ENCODE assay signal across 1 cellular context in the genomic region with DNA sequence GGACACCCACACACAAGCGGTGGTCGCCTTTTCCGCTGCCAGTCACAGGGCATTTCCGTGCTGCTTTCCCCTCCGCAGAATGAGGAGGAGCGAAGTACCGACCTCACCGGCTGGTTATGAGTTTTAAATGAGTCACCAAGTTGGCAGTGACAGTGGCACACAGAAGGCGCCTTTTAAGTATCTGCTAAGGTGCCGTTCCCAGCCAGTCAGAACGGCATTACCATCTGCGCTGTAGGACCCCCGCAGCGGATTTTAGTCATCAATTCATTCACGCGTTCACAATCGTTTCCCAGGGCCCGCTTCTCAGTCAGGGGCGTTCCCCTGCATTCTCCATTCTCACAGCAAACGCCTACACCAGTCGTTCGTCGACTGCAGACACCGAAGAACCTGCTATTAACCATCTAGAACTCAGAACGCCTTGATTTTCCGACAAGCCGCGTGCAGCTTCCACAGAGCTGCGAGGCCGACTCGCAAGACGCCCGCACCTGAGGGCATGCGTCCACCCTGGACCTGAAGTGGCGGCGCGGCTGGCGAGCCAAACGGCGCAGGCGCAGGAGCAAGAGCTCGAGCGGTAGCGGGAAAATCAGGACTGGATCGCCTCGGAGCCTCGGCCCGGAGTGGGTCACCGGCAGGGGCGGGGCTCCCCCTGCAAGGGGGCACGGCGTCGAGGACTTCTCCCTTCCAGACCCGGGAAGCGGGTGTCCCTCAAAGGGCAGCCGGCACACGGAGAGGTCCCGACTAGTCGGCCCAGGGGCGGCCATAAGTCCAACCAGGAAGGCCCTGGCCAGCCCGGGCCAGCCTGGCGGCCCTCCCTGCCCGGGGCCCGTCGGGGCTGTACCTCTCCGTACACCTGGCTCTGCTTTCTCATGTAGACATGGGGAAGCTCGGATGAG.
TF ChIP-seq lines count a peak whose summit lies in the region.

No MANE protein-coding gene starts in this region.

TF ChIP-seq in HEK293, 187 proteins besides CTCF, POLR2A, EP300 and RAD21 (continued from another document and continues in another):
- TF ChIP-seq, protein P1, sequence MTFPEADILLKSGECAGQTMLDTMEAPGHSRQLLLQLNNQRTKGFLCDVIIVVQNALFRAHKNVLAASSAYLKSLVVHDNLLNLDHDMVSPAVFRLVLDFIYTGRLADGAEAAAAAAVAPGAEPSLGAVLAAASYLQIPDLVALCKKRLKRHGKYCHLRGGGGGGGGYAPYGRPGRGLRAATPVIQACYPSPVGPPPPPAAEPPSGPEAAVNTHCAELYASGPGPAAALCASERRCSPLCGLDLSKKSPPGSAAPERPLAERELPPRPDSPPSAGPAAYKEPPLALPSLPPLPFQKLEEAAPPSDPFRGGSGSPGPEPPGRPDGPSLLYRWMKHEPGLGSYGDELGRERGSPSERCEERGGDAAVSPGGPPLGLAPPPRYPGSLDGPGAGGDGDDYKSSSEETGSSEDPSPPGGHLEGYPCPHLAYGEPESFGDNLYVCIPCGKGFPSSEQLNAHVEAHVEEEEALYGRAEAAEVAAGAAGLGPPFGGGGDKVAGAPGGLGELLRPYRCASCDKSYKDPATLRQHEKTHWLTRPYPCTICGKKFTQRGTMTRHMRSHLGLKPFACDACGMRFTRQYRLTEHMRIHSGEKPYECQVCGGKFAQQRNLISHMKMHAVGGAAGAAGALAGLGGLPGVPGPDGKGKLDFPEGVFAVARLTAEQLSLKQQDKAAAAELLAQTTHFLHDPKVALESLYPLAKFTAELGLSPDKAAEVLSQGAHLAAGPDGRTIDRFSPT (tag by site-specific recombination; IDR thresholded peaks at IDR 0.05), result peak; percentile 62
- TF ChIP-seq ZNF10 (tag by site-specific recombination; IDR thresholded peaks at IDR 0.05) (0 out of 2 replicates have a peak, but pooled peaks have one; percentile 12), ZNF175 (tag by site-specific recombination; IDR thresholded peaks at IDR 0.05) (no peak), ZBTB48 (tag by site-specific recombination; IDR thresholded peaks at IDR 0.05) (no peak; the same call in 1 of the 2 replicates), ZNF423 (tag by site-specific recombination; IDR thresholded peaks at IDR 0.05) (0 out of 2 replicates have a peak, but pooled peaks have one; percentile 51), ZNF239 (tag by site-specific recombination; IDR thresholded peaks at IDR 0.05) (no peak), ZNF248 (tag by site-specific recombination; IDR thresholded peaks at IDR 0.05) (no peak), ZNF121 (tag by site-specific recombination; IDR thresholded peaks at IDR 0.05) (no peak), ZFP37 (tag by site-specific recombination; IDR thresholded peaks at IDR 0.05) (no peak), ZNF114 (tag by site-specific recombination; IDR thresholded peaks at IDR 0.05) (no peak), ZNF23 (tag by site-specific recombination; IDR thresholded peaks at IDR 0.05; ENCODE audit: borderline replicate concordance) (no peak), SP7 (tag by site-specific recombination; IDR thresholded peaks at IDR 0.05) (peak; percentile 52), ZNF561 (tag by site-specific recombination; IDR thresholded peaks at IDR 0.05; ENCODE audit: borderline replicate concordance) (no peak), BCL11A (tag by site-specific recombination; IDR thresholded peaks at IDR 0.05; ENCODE audit: low read depth) (no peak), ZNF747 (tag by site-specific recombination; IDR thresholded peaks at IDR 0.05) (no peak), OSR2 (tag by site-specific recombination; IDR thresholded peaks at IDR 0.05) (peak; percentile 55), ZNF623 (tag by site-specific recombination; IDR thresholded peaks at IDR 0.05) (no peak), ZNF133 (tag by site-specific recombination; IDR thresholded peaks at IDR 0.05) (no peak), ZNF391 (tag by site-specific recombination; IDR thresholded peaks at IDR 0.05; ENCODE audit: borderline replicate concordance, low read depth) (peak; percentile 60; the same call in 1 of the 2 replicates), GLIS1 (tag by site-specific recombination; IDR thresholded peaks at IDR 0.05) (peak; percentile 89), ZNF791 (tag by site-specific recombination; IDR thresholded peaks at IDR 0.05) (no peak), ZNF521 (tag by site-specific recombination; IDR thresholded peaks at IDR 0.05) (no peak), GLIS2 (tag by site-specific recombination; IDR thresholded peaks at IDR 0.05) (peak; percentile 2; the same call in 1 of the 2 replicates), ZBTB20 (tag by site-specific recombination; IDR thresholded peaks at IDR 0.05) (peak; percentile 54; the same call in 1 of the 2 replicates), ZNF174 (tag by site-specific recombination; IDR thresholded peaks at IDR 0.05) (no peak), ZNF404 (tag by site-specific recombination; IDR thresholded peaks at IDR 0.05) (no peak), ZNF157 (tag by site-specific recombination; IDR thresholded peaks at IDR 0.05) (no peak), SP3 (tag by site-specific recombination; IDR thresholded peaks at IDR 0.05) (peak; percentile 54), BCL11B (tag by site-specific recombination; IDR thresholded peaks at IDR 0.05; ENCODE audit: low read depth) (no peak), ZNF350 (tag by site-specific recombination; IDR thresholded peaks at IDR 0.05) (no peak), SCRT1 (tag by site-specific recombination; IDR thresholded peaks at IDR 0.05; ENCODE audit: borderline replicate concordance) (no peak)
- TF ChIP-seq, protein P2, sequence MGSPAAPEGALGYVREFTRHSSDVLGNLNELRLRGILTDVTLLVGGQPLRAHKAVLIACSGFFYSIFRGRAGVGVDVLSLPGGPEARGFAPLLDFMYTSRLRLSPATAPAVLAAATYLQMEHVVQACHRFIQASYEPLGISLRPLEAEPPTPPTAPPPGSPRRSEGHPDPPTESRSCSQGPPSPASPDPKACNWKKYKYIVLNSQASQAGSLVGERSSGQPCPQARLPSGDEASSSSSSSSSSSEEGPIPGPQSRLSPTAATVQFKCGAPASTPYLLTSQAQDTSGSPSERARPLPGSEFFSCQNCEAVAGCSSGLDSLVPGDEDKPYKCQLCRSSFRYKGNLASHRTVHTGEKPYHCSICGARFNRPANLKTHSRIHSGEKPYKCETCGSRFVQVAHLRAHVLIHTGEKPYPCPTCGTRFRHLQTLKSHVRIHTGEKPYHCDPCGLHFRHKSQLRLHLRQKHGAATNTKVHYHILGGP (tag by site-specific recombination; IDR thresholded peaks at IDR 0.05), result no peak
- TF ChIP-seq, protein P3, sequence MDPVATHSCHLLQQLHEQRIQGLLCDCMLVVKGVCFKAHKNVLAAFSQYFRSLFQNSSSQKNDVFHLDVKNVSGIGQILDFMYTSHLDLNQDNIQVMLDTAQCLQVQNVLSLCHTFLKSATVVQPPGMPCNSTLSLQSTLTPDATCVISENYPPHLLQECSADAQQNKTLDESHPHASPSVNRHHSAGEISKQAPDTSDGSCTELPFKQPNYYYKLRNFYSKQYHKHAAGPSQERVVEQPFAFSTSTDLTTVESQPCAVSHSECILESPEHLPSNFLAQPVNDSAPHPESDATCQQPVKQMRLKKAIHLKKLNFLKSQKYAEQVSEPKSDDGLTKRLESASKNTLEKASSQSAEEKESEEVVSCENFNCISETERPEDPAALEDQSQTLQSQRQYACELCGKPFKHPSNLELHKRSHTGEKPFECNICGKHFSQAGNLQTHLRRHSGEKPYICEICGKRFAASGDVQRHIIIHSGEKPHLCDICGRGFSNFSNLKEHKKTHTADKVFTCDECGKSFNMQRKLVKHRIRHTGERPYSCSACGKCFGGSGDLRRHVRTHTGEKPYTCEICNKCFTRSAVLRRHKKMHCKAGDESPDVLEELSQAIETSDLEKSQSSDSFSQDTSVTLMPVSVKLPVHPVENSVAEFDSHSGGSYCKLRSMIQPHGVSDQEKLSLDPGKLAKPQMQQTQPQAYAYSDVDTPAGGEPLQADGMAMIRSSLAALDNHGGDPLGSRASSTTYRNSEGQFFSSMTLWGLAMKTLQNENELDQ (tag by site-specific recombination; IDR thresholded peaks at IDR 0.05; ENCODE audit: low read depth), result no peak
- TF ChIP-seq, protein P4, sequence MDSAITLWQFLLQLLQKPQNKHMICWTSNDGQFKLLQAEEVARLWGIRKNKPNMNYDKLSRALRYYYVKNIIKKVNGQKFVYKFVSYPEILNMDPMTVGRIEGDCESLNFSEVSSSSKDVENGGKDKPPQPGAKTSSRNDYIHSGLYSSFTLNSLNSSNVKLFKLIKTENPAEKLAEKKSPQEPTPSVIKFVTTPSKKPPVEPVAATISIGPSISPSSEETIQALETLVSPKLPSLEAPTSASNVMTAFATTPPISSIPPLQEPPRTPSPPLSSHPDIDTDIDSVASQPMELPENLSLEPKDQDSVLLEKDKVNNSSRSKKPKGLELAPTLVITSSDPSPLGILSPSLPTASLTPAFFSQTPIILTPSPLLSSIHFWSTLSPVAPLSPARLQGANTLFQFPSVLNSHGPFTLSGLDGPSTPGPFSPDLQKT (IDR thresholded peaks at IDR 0.05; ENCODE audit: borderline replicate concordance, low read depth, low read length), result no peak
- TF ChIP-seq, protein P5, sequence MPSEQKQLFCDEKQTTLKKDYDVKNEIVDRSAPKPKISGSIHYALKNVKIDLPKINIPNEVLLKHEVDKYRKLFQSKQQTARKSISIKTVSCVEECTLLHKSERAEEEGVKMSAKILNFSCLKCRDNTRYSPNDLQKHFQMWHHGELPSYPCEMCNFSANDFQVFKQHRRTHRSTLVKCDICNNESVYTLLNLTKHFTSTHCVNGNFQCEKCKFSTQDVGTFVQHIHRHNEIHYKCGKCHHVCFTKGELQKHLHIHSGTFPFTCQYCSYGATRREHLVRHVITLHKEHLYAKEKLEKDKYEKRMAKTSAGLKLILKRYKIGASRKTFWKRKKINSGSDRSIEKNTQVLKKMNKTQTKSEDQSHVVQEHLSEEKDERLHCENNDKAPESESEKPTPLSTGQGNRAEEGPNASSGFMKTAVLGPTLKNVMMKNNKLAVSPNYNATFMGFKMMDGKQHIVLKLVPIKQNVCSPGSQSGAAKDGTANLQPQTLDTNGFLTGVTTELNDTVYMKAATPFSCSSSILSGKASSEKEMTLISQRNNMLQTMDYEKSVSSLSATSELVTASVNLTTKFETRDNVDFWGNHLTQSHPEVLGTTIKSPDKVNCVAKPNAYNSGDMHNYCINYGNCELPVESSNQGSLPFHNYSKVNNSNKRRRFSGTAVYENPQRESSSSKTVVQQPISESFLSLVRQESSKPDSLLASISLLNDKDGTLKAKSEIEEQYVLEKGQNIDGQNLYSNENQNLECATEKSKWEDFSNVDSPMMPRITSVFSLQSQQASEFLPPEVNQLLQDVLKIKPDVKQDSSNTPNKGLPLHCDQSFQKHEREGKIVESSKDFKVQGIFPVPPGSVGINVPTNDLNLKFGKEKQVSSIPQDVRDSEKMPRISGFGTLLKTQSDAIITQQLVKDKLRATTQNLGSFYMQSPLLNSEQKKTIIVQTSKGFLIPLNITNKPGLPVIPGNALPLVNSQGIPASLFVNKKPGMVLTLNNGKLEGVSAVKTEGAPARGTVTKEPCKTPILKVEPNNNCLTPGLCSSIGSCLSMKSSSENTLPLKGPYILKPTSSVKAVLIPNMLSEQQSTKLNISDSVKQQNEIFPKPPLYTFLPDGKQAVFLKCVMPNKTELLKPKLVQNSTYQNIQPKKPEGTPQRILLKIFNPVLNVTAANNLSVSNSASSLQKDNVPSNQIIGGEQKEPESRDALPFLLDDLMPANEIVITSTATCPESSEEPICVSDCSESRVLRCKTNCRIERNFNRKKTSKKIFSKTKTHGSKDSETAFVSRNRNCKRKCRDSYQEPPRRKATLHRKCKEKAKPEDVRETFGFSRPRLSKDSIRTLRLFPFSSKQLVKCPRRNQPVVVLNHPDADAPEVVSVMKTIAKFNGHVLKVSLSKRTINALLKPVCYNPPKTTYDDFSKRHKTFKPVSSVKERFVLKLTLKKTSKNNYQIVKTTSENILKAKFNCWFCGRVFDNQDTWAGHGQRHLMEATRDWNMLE (tag by site-specific recombination; conservative IDR thresholded peaks at IDR 0.05; ENCODE audit: low read depth), result peak; percentile 10; the same call in 1 of the 2 replicates
- TF ChIP-seq, protein P6, sequence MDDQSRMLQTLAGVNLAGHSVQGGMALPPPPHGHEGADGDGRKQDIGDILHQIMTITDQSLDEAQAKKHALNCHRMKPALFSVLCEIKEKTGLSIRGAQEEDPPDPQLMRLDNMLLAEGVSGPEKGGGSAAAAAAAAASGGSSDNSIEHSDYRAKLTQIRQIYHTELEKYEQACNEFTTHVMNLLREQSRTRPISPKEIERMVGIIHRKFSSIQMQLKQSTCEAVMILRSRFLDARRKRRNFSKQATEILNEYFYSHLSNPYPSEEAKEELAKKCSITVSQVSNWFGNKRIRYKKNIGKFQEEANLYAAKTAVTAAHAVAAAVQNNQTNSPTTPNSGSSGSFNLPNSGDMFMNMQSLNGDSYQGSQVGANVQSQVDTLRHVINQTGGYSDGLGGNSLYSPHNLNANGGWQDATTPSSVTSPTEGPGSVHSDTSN (CRISPR knock-in tag; IDR thresholded peaks at IDR 0.05), result peak; percentile 45; the same call in 1 of the 2 replicates
- TF ChIP-seq, protein P7, sequence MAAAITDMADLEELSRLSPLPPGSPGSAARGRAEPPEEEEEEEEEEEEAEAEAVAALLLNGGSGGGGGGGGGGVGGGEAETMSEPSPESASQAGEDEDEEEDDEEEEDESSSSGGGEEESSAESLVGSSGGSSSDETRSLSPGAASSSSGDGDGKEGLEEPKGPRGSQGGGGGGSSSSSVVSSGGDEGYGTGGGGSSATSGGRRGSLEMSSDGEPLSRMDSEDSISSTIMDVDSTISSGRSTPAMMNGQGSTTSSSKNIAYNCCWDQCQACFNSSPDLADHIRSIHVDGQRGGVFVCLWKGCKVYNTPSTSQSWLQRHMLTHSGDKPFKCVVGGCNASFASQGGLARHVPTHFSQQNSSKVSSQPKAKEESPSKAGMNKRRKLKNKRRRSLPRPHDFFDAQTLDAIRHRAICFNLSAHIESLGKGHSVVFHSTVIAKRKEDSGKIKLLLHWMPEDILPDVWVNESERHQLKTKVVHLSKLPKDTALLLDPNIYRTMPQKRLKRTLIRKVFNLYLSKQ (tag by site-specific recombination; IDR thresholded peaks at IDR 0.05; ENCODE audit: borderline replicate concordance), result no peak
- TF ChIP-seq, protein P8, sequence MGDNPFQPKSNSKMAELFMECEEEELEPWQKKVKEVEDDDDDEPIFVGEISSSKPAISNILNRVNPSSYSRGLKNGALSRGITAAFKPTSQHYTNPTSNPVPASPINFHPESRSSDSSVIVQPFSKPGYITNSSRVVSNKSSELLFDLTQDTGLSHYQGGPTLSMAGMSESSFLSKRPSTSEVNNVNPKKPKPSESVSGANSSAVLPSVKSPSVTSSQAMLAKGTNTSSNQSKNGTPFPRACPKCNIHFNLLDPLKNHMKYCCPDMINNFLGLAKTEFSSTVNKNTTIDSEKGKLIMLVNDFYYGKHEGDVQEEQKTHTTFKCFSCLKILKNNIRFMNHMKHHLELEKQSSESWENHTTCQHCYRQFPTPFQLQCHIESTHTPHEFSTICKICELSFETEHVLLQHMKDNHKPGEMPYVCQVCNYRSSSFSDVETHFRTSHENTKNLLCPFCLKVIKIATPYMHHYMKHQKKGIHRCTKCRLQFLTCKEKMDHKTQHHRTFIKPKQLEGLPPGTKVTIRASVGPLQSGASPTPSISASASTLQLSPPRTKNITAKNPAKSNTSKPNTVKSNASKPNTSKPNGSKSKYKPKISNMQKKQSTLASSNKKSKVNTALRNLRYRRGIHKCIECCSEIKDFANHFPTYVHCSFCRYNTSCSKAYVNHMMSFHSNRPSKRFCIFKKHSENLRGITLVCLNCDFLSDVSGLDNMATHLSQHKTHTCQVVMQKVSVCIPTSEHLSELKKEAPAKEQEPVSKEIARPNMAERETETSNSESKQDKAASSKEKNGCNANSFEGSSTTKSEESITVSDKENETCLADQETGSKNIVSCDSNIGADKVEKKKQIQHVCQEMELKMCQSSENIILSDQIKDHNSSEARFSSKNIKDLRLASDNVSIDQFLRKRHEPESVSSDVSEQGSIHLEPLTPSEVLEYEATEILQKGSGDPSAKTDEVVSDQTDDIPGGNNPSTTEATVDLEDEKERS (tag by site-specific recombination; IDR thresholded peaks at IDR 0.05), result no peak
